In genomic region chr17:76191891-76192290, GRCh38 we compare ENCODE assay signal across 12 cellular contexts. TPM values are rescaled to one million over a fixed set of nuclear protein-coding genes. Genes with fewer than 3 reads are reported as not detected.
DNase-seq lines count a peak whose midpoint lies in the region; ATAC-seq, FAIRE-seq and TF ChIP-seq lines count a peak whose summit lies in the region.
"Had no signal": no experiment of that assay in that cellular context is flagged by ENCODE, and none has a peak within 500 bp of the region (broad histone marks: within the 10 kb centered on the region; RNA-seq: fewer than 3 reads in every experiment).

No MANE protein-coding gene starts in this region.

- H3K27me3 ChIP-seq in stomach = no peaks in the 10 kb centered on the region

- peak overlapping the region in 3 of 5 donors; percentile 12 to 56 (median 20) for H3K27ac ChIP-seq in stomach

- H3K36me3 ChIP-seq in stomach = no peaks in the 10 kb centered on the region

- DNase-seq in stimulated activated CD4-positive, alpha-beta T cell treated with anti-CD3 and anti-CD28 coated beads, Interleukin-1b, Interleukin-23, amount 100 ng/mL, for 48 hours = peak; percentile 49
- no peak for DNase-seq in stimulated activated CD4-positive, alpha-beta T cell treated with anti-CD3 and anti-CD28 coated beads, Interleukin-4, amount 100 ng/mL, for 1 hour
- DNase-seq in stomach = no peak
- no peak for DNase-seq in urothelium cell line (ENCODE audit: low spot score)
- no peak for DNase-seq in amygdala (lab: John Stamatoyannopoulos, UW)
- DNase-seq in DMS53 (lab: John Stamatoyannopoulos, UW) = no peak
- DNase-seq: islet precursor cell had no signal

- no peaks in the 10 kb centered on the region for H3K36me3 Mint-ChIP-seq in activated T-helper 17 cell treated with anti-CD3 and anti-CD28 coated beads, Interleukin-2, amount 50 U/mL, for 72 hours (ENCODE audit: low read depth)

- peak; percentile 63 for ATAC-seq in HG03159 (IDR thresholded peaks at IDR 0.05; ENCODE audit: unreplicated experiment)
- ATAC-seq in activated T-helper 17 cell treated with anti-CD3 and anti-CD28 coated beads, Interleukin-2, amount 50 U/mL, for 72 hours (replicated peaks) = peak; percentile 86
- ATAC-seq: Panc1 had no signal

- intact Hi-C loops in stomach (cut with DNase I; ENCODE audit: low total_unique reads) = no loop called here

- H3K4me1 Mint-ChIP-seq in activated T-helper 17 cell treated with anti-CD3 and anti-CD28 coated beads, Interleukin-2, amount 50 U/mL, for 72 hours = peaks cover 57% of the 10 kb centered on the region

- H3K27me3 Mint-ChIP-seq in activated T-helper 17 cell treated with anti-CD3 and anti-CD28 coated beads, Interleukin-2, amount 50 U/mL, for 72 hours = no peaks in the 10 kb centered on the region

- TF ChIP-seq EP300 in stomach (IDR thresholded peaks at IDR 0.05) = no peak

- no peak for TF ChIP-seq POLR2A in stomach (IDR thresholded peaks at IDR 0.05)

- peak overlapping the region; percentile 82 for H3K4me3 Mint-ChIP-seq in activated T-helper 17 cell treated with anti-CD3 and anti-CD28 coated beads, Interleukin-2, amount 50 U/mL, for 72 hours

- peak overlapping the region; percentile 87 for H3K27ac Mint-ChIP-seq in activated T-helper 17 cell treated with anti-CD3 and anti-CD28 coated beads, Interleukin-2, amount 50 U/mL, for 72 hours

- peaks cover 0 to 38% (median 4%) of the 10 kb centered on the region in 4 donors for H3K4me1 ChIP-seq in stomach

- 39 to 58% (median 54%) methylated on average over 6 of the region's 6 CpGs for WGBS in stomach, 5 donors

- TF ChIP-seq CTCF in stomach (IDR thresholded peaks at IDR 0.05) = no peak

- no peaks in the 10 kb centered on the region for H3K9me3 Mint-ChIP-seq in activated T-helper 17 cell treated with anti-CD3 and anti-CD28 coated beads, Interleukin-2, amount 50 U/mL, for 72 hours

- no peaks in the 10 kb centered on the region for H3K9me3 ChIP-seq in stomach

- no peak for FAIRE-seq in urothelium cell line (lab: Jason Lieb, UNC)

- H3K4me3 ChIP-seq in stomach = no peak overlapping the region
- H3K4me3 ChIP-seq: skin epidermis had no signal

RNA-seq across cellular contexts. Expression of gene RNF157, which starts 48.4 kb away (rescaled TPM):
- 10 to 100 TPM; 15.5 to 17.4 TPM for total RNA-seq in activated T-helper 17 cell treated with anti-CD3 and anti-CD28 coated beads, Interleukin-2, amount 50 U/mL, for 72 hours
- 10 to 100 TPM in 3 of 5 donors, 1 to 10 TPM in 2; 1.0 to 41.4 (median 11.6) TPM for total RNA-seq in stomach
- polyA plus RNA-seq in stomach = 1 to 10 TPM in 2 of 3 donors, under 1 TPM in 1; 0.95 to 4.1 (median 3.7) TPM

RNA-seq across cellular contexts. Expression of gene FOXJ1, which starts 50.8 kb away (rescaled TPM):
- total RNA-seq in activated T-helper 17 cell treated with anti-CD3 and anti-CD28 coated beads, Interleukin-2, amount 50 U/mL, for 72 hours = under 1 TPM in 1 of 2 donors, not detected in 1; 0.15 TPM
- 1 to 10 TPM in 3 of 5 donors, not detected in 2; 1.3 to 6.7 (median 4.5) TPM for total RNA-seq in stomach
- polyA plus RNA-seq in stomach = under 1 TPM in 2 of 3 donors, not detected in 1; 0.12 to 0.25 TPM
- polyA plus RNA-seq: BJ had no signal
